In the genomic region with DNA sequence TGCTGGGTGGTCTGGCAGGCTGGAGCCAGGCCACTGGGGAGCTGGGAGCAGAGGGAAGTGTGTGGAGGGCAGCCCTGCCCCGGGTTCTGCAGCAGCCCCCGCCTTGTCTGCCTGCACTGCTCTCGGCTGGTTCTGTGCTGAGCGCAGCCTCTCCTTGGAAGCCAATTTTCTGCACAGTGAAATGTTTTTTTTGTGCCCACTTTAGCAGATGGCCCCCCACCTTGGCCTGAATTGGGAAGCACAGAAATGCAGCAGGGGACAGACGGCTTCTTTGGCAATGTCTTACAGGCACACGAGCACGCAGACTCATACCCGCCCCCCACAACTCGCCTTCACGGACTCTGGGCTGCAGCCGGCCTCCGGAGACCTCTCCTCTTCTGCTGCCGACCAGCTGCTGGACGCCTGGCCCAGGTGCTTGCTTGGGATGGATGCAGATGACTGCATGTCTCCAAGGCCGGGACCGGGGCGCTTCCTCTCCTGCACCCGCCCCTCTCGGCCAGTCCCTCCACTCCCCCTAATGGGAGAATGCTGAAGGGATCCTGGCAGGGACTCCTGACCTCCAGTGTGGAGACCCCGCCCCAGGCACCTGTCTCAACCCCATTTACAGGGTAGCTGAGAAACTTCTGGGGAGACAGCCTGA, we compare ENCODE assay signal across 1 cellular context.
TF ChIP-seq lines count a peak whose summit lies in the region.

No MANE protein-coding gene starts in this region.

TF ChIP-seq in GM23338, 12 proteins besides CTCF, POLR2A, EP300 and RAD21 (continued from another document):
- TF ChIP-seq, protein P1, sequence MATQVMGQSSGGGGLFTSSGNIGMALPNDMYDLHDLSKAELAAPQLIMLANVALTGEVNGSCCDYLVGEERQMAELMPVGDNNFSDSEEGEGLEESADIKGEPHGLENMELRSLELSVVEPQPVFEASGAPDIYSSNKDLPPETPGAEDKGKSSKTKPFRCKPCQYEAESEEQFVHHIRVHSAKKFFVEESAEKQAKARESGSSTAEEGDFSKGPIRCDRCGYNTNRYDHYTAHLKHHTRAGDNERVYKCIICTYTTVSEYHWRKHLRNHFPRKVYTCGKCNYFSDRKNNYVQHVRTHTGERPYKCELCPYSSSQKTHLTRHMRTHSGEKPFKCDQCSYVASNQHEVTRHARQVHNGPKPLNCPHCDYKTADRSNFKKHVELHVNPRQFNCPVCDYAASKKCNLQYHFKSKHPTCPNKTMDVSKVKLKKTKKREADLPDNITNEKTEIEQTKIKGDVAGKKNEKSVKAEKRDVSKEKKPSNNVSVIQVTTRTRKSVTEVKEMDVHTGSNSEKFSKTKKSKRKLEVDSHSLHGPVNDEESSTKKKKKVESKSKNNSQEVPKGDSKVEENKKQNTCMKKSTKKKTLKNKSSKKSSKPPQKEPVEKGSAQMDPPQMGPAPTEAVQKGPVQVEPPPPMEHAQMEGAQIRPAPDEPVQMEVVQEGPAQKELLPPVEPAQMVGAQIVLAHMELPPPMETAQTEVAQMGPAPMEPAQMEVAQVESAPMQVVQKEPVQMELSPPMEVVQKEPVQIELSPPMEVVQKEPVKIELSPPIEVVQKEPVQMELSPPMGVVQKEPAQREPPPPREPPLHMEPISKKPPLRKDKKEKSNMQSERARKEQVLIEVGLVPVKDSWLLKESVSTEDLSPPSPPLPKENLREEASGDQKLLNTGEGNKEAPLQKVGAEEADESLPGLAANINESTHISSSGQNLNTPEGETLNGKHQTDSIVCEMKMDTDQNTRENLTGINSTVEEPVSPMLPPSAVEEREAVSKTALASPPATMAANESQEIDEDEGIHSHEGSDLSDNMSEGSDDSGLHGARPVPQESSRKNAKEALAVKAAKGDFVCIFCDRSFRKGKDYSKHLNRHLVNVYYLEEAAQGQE (IDR thresholded peaks at IDR 0.05; ENCODE audit: unreplicated experiment): no peak
- TF ChIP-seq ZNF114 (CRISPR knock-in tag; IDR thresholded peaks at IDR 0.05) (no peak), JUNB (IDR thresholded peaks at IDR 0.05; ENCODE audit: unreplicated experiment) (no peak), POLR2AphosphoS5 (IDR thresholded peaks at IDR 0.05; ENCODE audit: low read depth) (no peak), EZH2 (IDR thresholded peaks at IDR 0.05; ENCODE audit: low read depth, unreplicated experiment) (no peak), STAT1 (IDR thresholded peaks at IDR 0.05; ENCODE audit: unreplicated experiment) (no peak)
- TF ChIP-seq, protein P2, sequence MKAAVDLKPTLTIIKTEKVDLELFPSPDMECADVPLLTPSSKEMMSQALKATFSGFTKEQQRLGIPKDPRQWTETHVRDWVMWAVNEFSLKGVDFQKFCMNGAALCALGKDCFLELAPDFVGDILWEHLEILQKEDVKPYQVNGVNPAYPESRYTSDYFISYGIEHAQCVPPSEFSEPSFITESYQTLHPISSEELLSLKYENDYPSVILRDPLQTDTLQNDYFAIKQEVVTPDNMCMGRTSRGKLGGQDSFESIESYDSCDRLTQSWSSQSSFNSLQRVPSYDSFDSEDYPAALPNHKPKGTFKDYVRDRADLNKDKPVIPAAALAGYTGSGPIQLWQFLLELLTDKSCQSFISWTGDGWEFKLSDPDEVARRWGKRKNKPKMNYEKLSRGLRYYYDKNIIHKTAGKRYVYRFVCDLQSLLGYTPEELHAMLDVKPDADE (IDR thresholded peaks at IDR 0.05): no peak
- TF ChIP-seq, protein P3, sequence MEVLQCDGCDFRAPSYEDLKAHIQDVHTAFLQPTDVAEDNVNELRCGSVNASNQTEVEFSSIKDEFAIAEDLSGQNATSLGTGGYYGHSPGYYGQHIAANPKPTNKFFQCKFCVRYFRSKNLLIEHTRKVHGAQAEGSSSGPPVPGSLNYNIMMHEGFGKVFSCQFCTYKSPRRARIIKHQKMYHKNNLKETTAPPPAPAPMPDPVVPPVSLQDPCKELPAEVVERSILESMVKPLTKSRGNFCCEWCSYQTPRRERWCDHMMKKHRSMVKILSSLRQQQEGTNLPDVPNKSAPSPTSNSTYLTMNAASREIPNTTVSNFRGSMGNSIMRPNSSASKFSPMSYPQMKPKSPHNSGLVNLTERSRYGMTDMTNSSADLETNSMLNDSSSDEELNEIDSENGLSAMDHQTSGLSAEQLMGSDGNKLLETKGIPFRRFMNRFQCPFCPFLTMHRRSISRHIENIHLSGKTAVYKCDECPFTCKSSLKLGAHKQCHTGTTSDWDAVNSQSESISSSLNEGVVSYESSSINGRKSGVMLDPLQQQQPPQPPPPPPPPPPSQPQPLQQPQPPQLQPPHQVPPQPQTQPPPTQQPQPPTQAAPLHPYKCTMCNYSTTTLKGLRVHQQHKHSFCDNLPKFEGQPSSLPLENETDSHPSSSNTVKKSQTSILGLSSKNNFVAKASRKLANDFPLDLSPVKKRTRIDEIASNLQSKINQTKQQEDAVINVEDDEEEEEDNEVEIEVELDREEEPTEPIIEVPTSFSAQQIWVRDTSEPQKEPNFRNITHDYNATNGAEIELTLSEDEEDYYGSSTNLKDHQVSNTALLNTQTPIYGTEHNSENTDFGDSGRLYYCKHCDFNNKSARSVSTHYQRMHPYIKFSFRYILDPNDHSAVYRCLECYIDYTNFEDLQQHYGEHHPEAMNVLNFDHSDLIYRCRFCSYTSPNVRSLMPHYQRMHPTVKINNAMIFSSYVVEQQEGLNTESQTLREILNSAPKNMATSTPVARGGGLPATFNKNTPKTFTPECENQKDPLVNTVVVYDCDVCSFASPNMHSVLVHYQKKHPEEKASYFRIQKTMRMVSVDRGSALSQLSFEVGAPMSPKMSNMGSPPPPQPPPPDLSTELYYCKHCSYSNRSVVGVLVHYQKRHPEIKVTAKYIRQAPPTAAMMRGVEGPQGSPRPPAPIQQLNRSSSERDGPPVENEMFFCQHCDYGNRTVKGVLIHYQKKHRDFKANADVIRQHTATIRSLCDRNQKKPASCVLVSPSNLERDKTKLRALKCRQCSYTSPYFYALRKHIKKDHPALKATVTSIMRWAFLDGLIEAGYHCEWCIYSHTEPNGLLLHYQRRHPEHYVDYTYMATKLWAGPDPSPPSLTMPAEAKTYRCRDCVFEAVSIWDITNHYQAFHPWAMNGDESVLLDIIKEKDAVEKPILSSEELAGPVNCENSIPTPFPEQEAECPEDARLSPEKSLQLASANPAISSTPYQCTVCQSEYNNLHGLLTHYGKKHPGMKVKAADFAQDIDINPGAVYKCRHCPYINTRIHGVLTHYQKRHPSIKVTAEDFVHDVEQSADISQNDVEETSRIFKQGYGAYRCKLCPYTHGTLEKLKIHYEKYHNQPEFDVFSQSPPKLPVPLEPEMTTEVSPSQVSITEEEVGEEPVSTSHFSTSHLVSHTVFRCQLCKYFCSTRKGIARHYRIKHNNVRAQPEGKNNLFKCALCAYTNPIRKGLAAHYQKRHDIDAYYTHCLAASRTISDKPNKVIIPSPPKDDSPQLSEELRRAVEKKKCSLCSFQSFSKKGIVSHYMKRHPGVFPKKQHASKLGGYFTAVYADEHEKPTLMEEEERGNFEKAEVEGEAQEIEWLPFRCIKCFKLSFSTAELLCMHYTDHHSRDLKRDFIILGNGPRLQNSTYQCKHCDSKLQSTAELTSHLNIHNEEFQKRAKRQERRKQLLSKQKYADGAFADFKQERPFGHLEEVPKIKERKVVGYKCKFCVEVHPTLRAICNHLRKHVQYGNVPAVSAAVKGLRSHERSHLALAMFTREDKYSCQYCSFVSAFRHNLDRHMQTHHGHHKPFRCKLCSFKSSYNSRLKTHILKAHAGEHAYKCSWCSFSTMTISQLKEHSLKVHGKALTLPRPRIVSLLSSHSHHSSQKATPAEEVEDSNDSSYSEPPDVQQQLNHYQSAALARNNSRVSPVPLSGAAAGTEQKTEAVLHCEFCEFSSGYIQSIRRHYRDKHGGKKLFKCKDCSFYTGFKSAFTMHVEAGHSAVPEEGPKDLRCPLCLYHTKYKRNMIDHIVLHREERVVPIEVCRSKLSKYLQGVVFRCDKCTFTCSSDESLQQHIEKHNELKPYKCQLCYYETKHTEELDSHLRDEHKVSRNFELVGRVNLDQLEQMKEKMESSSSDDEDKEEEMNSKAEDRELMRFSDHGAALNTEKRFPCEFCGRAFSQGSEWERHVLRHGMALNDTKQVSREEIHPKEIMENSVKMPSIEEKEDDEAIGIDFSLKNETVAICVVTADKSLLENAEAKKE (CRISPR knock-in tag; IDR thresholded peaks at IDR 0.05): no peak
TF ChIP-seq in GM23338: peak in this region for 0.
